Comparison of ENCODE assay signal across 17 cellular contexts in the genomic region with DNA sequence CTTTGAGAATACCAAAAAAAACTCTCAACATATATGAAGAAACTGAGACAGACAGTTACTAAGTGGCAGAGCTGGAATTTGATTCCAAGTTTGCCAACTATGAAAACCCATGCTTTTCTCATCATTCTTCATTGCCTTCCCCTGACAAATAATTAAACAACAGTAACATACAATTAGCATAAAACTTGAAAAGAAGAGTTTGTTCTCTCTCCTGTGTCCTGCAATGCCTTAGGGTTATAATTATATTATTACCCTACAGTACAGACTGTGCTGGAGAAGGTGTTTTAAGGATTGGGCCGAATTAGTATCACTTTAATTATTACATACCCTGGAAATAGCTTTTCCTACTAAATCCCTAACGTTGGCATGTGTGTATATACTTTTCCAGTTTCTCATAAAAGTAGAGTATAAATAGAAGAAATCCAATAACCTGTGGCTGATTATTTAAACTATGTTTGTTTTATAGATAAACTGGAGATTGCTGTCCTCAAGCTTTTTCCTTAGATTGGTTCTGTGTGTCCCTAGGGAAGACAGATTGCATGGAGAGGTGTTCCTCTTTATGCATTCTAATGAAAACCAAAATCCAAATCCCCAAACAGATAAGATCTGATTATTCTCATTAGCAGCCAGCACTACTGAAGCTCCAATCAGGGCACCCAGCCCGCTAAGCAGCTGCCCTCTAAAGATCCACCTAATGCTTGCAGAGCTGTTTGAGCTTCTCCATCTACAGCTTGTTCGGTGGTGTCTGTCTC.
DNase-seq lines count a peak whose midpoint lies in the region; ATAC-seq and TF ChIP-seq lines count a peak whose summit lies in the region.
"Had no signal": no experiment of that assay in that cellular context is flagged by ENCODE, and none has a peak within 500 bp of the region (broad histone marks: within the 10 kb centered on the region; RNA-seq: fewer than 3 reads in every experiment).

No MANE protein-coding gene starts in this region.

- POLR2A ChIA-PET in HEK293 (lab: Yijun Ruan, JAX): interaction anchor here (0.6 kb wide), 1 partner anchor 283 kb away, joined by 3 read pairs; no protein-coding TSS in a partner anchor

- H3K4me1 ChIP-seq in HEK293 (ENCODE audit: control insufficient read depth, insufficient read depth, low read length) (peaks cover 5% of the 10 kb centered on the region; the same call in 1 of the 2 replicates), smooth muscle cell (ENCODE audit: low read depth) (no peaks in the 10 kb centered on the region)

- DNase-seq in D341Med (ENCODE audit: low spot score): peak; percentile 80
- DNase-seq in NCI-H82 (lab: John Stamatoyannopoulos, UW): peak; percentile 98
- DNase-seq in glutamatergic neuron: no peak
- DNase-seq in smooth muscle cell (lab: John Stamatoyannopoulos, UW; ENCODE audit: unreplicated experiment): no peak
- DNase-seq in stimulated activated CD4-positive, alpha-beta T cell treated with anti-CD3 and anti-CD28 coated beads, Interleukin-15, amount 100 ng/mL, for 24 hours: no peak
- DNase-seq in DMS153 treated with DMSO at 0.1 percent for 48 hours (lab: John Stamatoyannopoulos, UW; ENCODE audit: unreplicated experiment): no peak
- DNase-seq: COR-L47, KG1, MM.1S, NCI-H1092 treated with DMSO at 0.1 percent for 48 hours, NCI-H2081 treated with DMSO at 0.1 percent for 48 hours, RPMI8226 had no signal

- no peaks in the 10 kb centered on the region for H3K27me3 Mint-ChIP-seq in glutamatergic neuron (ENCODE audit: unreplicated experiment)

- no peaks in the 10 kb centered on the region for H3K9me3 ChIP-seq in HEK293 (ENCODE audit: control insufficient read depth, insufficient read depth, low read depth, low read length)
- H3K9me3 ChIP-seq in smooth muscle cell (replicated peaks; ENCODE audit: low read depth): no peaks in the 10 kb centered on the region

- H3K9ac ChIP-seq in smooth muscle cell (ENCODE audit: low read depth): no peak overlapping the region

- TF ChIP-seq CTCF in HEK293 (tag by site-specific recombination; IDR thresholded peaks at IDR 0.05) (no peak), glutamatergic neuron (IDR thresholded peaks at IDR 0.05; ENCODE audit: partially characterized antibody, unreplicated experiment) (no peak), smooth muscle cell (IDR thresholded peaks at IDR 0.05; ENCODE audit: borderline replicate concordance, insufficient read depth, poor library complexity, severe bottlenecking) (no peak)

- no peak overlapping the region for H2AFZ ChIP-seq in smooth muscle cell (ENCODE audit: low read depth)

- H3K36me3 Mint-ChIP-seq in glutamatergic neuron (ENCODE audit: unreplicated experiment): peaks cover 11% of the 10 kb centered on the region

- H3K4me1 Mint-ChIP-seq in glutamatergic neuron (ENCODE audit: low read depth, unreplicated experiment): no peaks in the 10 kb centered on the region

- H3K4me3 ChIP-seq in HEK293 (ENCODE audit: low read depth, low read length) (no peak overlapping the region), smooth muscle cell (no peak overlapping the region)

- H3K36me3 ChIP-seq in HEK293 (ENCODE audit: control insufficient read depth in 2 of 2, insufficient read depth in 1 of 2, low read length in 2 of 2) (no peaks in the 10 kb centered on the region), smooth muscle cell (ENCODE audit: low read depth) (no peaks in the 10 kb centered on the region)

- peaks cover 5% of the 10 kb centered on the region for H3K9me3 Mint-ChIP-seq in glutamatergic neuron (ENCODE audit: unreplicated experiment)

- no peak overlapping the region for H3K4me2 ChIP-seq in smooth muscle cell

- no peaks in the 10 kb centered on the region for H3K27me3 ChIP-seq in smooth muscle cell (ENCODE audit: low read depth)

- no peaks in the 10 kb centered on the region for H4K20me1 ChIP-seq in smooth muscle cell (ENCODE audit: low read depth)

- peak overlapping the region; percentile 17 for H3K27ac Mint-ChIP-seq in glutamatergic neuron (ENCODE audit: unreplicated experiment)
- H3K27ac Mint-ChIP-seq: CD14-positive monocyte; T-helper 2 cell treated with Interferon-gamma antibody and Interleukin-4, amounts not matched to agents 5 μg/mL and 100 μg/mL, for 36 hours had no signal

- no peak for ATAC-seq in GM21360 (IDR thresholded peaks at IDR 0.05; ENCODE audit: unreplicated experiment)
- ATAC-seq: HCT116 had no signal

- H3K79me2 ChIP-seq in smooth muscle cell (ENCODE audit: low read depth): no peaks in the 10 kb centered on the region

- 72% methylated on average over 4 of the region's 4 CpGs for WGBS in smooth muscle cell (ENCODE audit: low lambda C conversion rate)

- H3K4me3 Mint-ChIP-seq in glutamatergic neuron (ENCODE audit: unreplicated experiment): peak overlapping the region; percentile 4
- H3K4me3 Mint-ChIP-seq: CD14-positive monocyte; T-helper 2 cell treated with Interferon-gamma antibody and Interleukin-4, amounts not matched to agents 5 μg/mL and 100 μg/mL, for 36 hours had no signal

- CTCF ChIA-PET in HEK293 (lab: Yijun Ruan, JAX): interaction anchor here (0.6 to 1.8 kb wide), 4 partner anchors 21 to 390 kb away, joined by 3 to 9 read pairs (median 4); no protein-coding TSS in a partner anchor

- no peaks in the 10 kb centered on the region for H3F3A ChIP-seq in smooth muscle cell (ENCODE audit: low read depth)

- 0 out of 2 replicates have a peak overlapping the region, but pooled peaks have one; percentile 11 for H3K27ac ChIP-seq in HEK293 (ENCODE audit: extremely low read depth, low read depth, low read length)
- H3K27ac ChIP-seq in smooth muscle cell (ENCODE audit: low read depth): no peak overlapping the region

TF ChIP-seq in HEK293, 187 proteins besides CTCF, POLR2A, EP300 and RAD21:
- TF ChIP-seq OVOL3 (tag by site-specific recombination; IDR thresholded peaks at IDR 0.05) (no peak), ZNF658 (tag by site-specific recombination; IDR thresholded peaks at IDR 0.05) (no peak), MZF1 (tag by site-specific recombination; IDR thresholded peaks at IDR 0.05; ENCODE audit: borderline replicate concordance) (peak; percentile 85; the same call in 1 of the 2 replicates), ZNF626 (tag by site-specific recombination; IDR thresholded peaks at IDR 0.05) (no peak), ZBTB8A (tag by site-specific recombination; IDR thresholded peaks at IDR 0.05) (0 out of 2 replicates have a peak, but pooled peaks have one; percentile 13), ZNF843 (tag by site-specific recombination; IDR thresholded peaks at IDR 0.05) (0 out of 2 replicates have a peak, but pooled peaks have one; percentile 46), SP7 (tag by site-specific recombination; IDR thresholded peaks at IDR 0.05) (peak; percentile 96), FEZF1 (tag by site-specific recombination; IDR thresholded peaks at IDR 0.05) (0 out of 2 replicates have a peak, but pooled peaks have one; percentile 22)
- TF ChIP-seq, protein P1, sequence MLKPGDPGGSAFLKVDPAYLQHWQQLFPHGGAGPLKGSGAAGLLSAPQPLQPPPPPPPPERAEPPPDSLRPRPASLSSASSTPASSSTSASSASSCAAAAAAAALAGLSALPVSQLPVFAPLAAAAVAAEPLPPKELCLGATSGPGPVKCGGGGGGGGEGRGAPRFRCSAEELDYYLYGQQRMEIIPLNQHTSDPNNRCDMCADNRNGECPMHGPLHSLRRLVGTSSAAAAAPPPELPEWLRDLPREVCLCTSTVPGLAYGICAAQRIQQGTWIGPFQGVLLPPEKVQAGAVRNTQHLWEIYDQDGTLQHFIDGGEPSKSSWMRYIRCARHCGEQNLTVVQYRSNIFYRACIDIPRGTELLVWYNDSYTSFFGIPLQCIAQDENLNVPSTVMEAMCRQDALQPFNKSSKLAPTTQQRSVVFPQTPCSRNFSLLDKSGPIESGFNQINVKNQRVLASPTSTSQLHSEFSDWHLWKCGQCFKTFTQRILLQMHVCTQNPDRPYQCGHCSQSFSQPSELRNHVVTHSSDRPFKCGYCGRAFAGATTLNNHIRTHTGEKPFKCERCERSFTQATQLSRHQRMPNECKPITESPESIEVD (tag by site-specific recombination; IDR thresholded peaks at IDR 0.05): peak; percentile 60

Comparison
In these comparisons a context has a peak if more than half of its experiments do, and no peak if none do; other contexts are left out.
1. DNase-seq: peak in D341Med (single experiment) and NCI-H82 (single experiment); none in glutamatergic neuron (single experiment), smooth muscle cell (single experiment), stimulated activated CD4-positive, alpha-beta T cell treated with anti-CD3 and anti-CD28 coated beads, Interleukin-15, amount 100 ng/mL, for 24 hours (single experiment) and DMS153 treated with DMSO at 0.1 percent for 48 hours (single experiment).